ENCODE assay signal across 8 cellular contexts in genomic region chr17:41812176-41813038, GRCh38. TPM values are rescaled to one million over a fixed set of nuclear protein-coding genes. Genes with fewer than 3 reads are reported as not detected.
DNase-seq lines count a peak whose midpoint lies in the region; ATAC-seq and TF ChIP-seq lines count a peak whose summit lies in the region.

A gene with protein sequence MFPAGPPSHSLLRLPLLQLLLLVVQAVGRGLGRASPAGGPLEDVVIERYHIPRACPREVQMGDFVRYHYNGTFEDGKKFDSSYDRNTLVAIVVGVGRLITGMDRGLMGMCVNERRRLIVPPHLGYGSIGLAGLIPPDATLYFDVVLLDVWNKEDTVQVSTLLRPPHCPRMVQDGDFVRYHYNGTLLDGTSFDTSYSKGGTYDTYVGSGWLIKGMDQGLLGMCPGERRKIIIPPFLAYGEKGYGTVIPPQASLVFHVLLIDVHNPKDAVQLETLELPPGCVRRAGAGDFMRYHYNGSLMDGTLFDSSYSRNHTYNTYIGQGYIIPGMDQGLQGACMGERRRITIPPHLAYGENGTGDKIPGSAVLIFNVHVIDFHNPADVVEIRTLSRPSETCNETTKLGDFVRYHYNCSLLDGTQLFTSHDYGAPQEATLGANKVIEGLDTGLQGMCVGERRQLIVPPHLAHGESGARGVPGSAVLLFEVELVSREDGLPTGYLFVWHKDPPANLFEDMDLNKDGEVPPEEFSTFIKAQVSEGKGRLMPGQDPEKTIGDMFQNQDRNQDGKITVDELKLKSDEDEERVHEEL (plus strand): TSS chr17:41813004. CDS start chr17:41813035, 31 bp downstream.

- H3K27ac Mint-ChIP-seq in activated naive CD4-positive, alpha-beta T cell treated with anti-CD3 and anti-CD28 coated beads, Interleukin-2, amount 50 U/mL, for 72 hours: no peak within 1 kb of the TSS
- peak within 1 kb of the TSS; percentile 98 for H3K27ac Mint-ChIP-seq in neural crest cell (ENCODE audit: unreplicated experiment)

- H3K36me3 ChIP-seq in upper lobe of left lung: peaks cover 0 to 4% (median 0%) of the 10 kb centered on the region in 4 donors

- H3K27me3 ChIP-seq in upper lobe of left lung: peaks cover 0 to 6% (median 0%) of the 10 kb centered on the region in 4 donors

- in situ Hi-C loops in Caki2 (cut with HindIII; ENCODE audit: low pct_unique_long_range_greater_than_20kb, low sequenced_read_pairs): loop anchor here (25.0 kb wide), 1 partner anchor 100 kb away; the partner anchor contains the start of gene GAST

- TF ChIP-seq CTCF in neural crest cell (conservative IDR thresholded peaks at IDR 0.05): no peak
- no peak for TF ChIP-seq CTCF in upper lobe of left lung (IDR thresholded peaks at IDR 0.05)

- ATAC-seq in HG02642 (IDR thresholded peaks at IDR 0.05; ENCODE audit: poor library complexity, unreplicated experiment) (peak; percentile 25), upper lobe of left lung (ENCODE audit: low FRiP score in 2 of 2) (peak; percentile 34 to 77), GM21528 (IDR thresholded peaks at IDR 0.05; ENCODE audit: low FRiP score, unreplicated experiment) (no peak)
- peak; percentile 17 to 44 for ATAC-seq in activated naive CD4-positive, alpha-beta T cell treated with anti-CD3 and anti-CD28 coated beads, Interleukin-2, amount 50 U/mL, for 72 hours

- peaks cover 29 to 35% (median 32%) of the 10 kb centered on the region in 4 donors for H3K4me1 ChIP-seq in upper lobe of left lung

- no peaks in the 10 kb centered on the region for H3K36me3 Mint-ChIP-seq in activated naive CD4-positive, alpha-beta T cell treated with anti-CD3 and anti-CD28 coated beads, Interleukin-2, amount 50 U/mL, for 72 hours
- H3K36me3 Mint-ChIP-seq in neural crest cell (ENCODE audit: low read depth): peaks cover 7% of the 10 kb centered on the region

- no peaks in the 10 kb centered on the region for H3K27me3 Mint-ChIP-seq in neural crest cell (ENCODE audit: low read depth)

- peak within 1 kb of the TSS; percentile 46 to 88 (median 65) for H3K4me3 ChIP-seq in upper lobe of left lung

- no peaks in the 10 kb centered on the region for H3K9me3 Mint-ChIP-seq in activated naive CD4-positive, alpha-beta T cell treated with anti-CD3 and anti-CD28 coated beads, Interleukin-2, amount 50 U/mL, for 72 hours
- no peaks in the 10 kb centered on the region for H3K9me3 Mint-ChIP-seq in neural crest cell

- H3K4me3 Mint-ChIP-seq in neural crest cell: peak within 1 kb of the TSS; percentile 100

- DNase-seq in Caki2 (ENCODE audit: low read depth): peak; percentile 91
- DNase-seq in OCI-M1 (lab: John Stamatoyannopoulos, UW): peak; percentile 82
- DNase-seq in activated naive CD4-positive, alpha-beta T cell treated with anti-CD3 and anti-CD28 coated beads, Interleukin-2, amount 50 U/mL, for 72 hours (ENCODE audit: low spot score in 2 of 2): peak in 1 of 2 donors; percentile 41
- DNase-seq in globus pallidus (ENCODE audit: low spot score): peak; percentile 28
- DNase-seq in neural crest cell (ENCODE audit: low read depth, low spot score): peak; percentile 81
- peak; percentile 25 to 81 for DNase-seq in upper lobe of left lung

- H3K27ac ChIP-seq in upper lobe of left lung: peak within 1 kb of the TSS; percentile 46 to 81 (median 72)

- H3K4me1 Mint-ChIP-seq in neural crest cell: peaks cover 38% of the 10 kb centered on the region

- no peak for TF ChIP-seq EP300 in upper lobe of left lung (IDR thresholded peaks at IDR 0.05)

- 1 to 2% methylated on average over 25 to 38 of the region's 39 CpGs for WGBS in upper lobe of left lung, 2 donors

- H3K9me3 ChIP-seq in upper lobe of left lung: no peaks in the 10 kb centered on the region

- TF ChIP-seq POLR2A in upper lobe of left lung (IDR thresholded peaks at IDR 0.05): no peak

RNA-seq across cellular contexts. Expression of the gene that starts here (rescaled TPM):
- 315 and 351 TPM in 2 replicates for total RNA-seq in Caki2 (2014; rRNA removed; shearing (Covaris generic); ENCODE audit: low replicate concordance)
- total RNA-seq in activated naive CD4-positive, alpha-beta T cell treated with anti-CD3 and anti-CD28 coated beads, Interleukin-2, amount 50 U/mL, for 72 hours: under 1 TPM in 1 of 2 donors, not detected in 1; 0.47 TPM
- 259 and 262 TPM in 2 replicates for total RNA-seq in neural crest cell
- 10 to 100 TPM in 5 of 6 donors, 1 to 10 TPM in 1; 8.9 to 59.7 (median 29.3) TPM for total RNA-seq in upper lobe of left lung

Comparison
In these comparisons a context has a peak if more than half of its experiments do, and no peak if none do; other contexts are left out.
1. RNA of the gene that starts here (total RNA-seq): 315 to 351 TPM in Caki2, 259 to 262 TPM in neural crest cell and 8.9 to 59.7 TPM in upper lobe of left lung; 0.47 TPM in activated naive CD4-positive, alpha-beta T cell treated with anti-CD3 and anti-CD28 coated beads, Interleukin-2, amount 50 U/mL, for 72 hours; every median in the first group is over 4 times any median in the second.
2. Peak in ATAC-seq in activated naive CD4-positive, alpha-beta T cell treated with anti-CD3 and anti-CD28 coated beads, Interleukin-2, amount 50 U/mL, for 72 hours; RNA of the gene not detected or under 1 TPM.